8 cellular contexts compared by ENCODE assay signal in the genomic region with DNA sequence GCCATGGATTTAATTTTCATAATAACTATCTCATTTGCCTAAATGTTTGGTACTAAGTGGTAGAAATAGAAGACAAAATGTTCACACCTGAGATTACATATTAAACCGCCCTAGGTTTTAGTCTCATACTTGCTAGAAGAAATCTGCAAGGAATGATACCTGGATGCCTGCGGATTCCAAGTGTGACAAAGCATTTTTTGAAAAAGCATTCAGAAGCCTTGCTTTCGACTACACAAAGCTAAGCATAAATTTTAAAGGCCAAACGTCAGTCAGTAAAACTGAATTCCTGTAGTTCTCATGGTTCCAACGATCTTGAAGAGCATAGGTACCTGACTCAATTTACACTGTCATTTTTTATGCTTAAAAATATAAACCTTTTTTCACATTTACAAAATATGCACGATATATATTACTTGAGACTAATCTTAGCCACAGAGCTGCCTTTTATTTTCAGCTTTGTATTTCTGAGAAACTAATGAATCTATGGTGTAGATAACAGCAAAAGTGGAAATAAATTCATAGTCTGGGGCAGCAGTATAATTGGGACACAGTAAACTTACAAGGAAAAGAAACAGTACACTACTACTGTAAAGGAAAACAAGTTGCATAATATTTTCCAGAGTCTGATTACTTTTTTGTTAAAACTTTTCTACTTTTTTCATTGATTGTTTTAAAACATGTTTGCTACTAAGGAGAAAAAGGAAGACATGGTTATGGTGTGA. TPM values are rescaled to one million over a fixed set of nuclear protein-coding genes. Genes with fewer than 3 reads are reported as not detected.
A peak's percentile ranks its signal among the peaks of the same experiment; 100 is the strongest.
DNase-seq lines count a peak whose midpoint lies in the region; ATAC-seq and TF ChIP-seq lines count a peak whose summit lies in the region.

No MANE protein-coding gene starts in this region.

- H3K9me3 Mint-ChIP-seq in IgD-negative memory B cell = no peaks in the 10 kb centered on the region
- no peaks in the 10 kb centered on the region for H3K9me3 Mint-ChIP-seq in natural killer cell

- H3K27me3 Mint-ChIP-seq in IgD-negative memory B cell (peaks cover 3% of the 10 kb centered on the region), natural killer cell (ENCODE audit: low read depth in 2 of 2) (no peaks in the 10 kb centered on the region)

- CTCF ChIA-PET in A673 (lab: Charles Lee) = no interaction called here

- H3K36me3 Mint-ChIP-seq in IgD-negative memory B cell (no peaks in the 10 kb centered on the region), natural killer cell (no peaks in the 10 kb centered on the region)

- H3K27ac Mint-ChIP-seq in IgD-negative memory B cell = peak overlapping the region in 1 of 3 donors; percentile 27
- peak overlapping the region; percentile 79 to 90 for H3K27ac Mint-ChIP-seq in natural killer cell

- H3K9me3 ChIP-seq in A673 (ENCODE audit: low read depth, low read length, poor library complexity, severe bottlenecking) (no peaks in the 10 kb centered on the region), adrenal gland (replicated peaks in 1 of 3) (no peaks in the 10 kb centered on the region)

- ATAC-seq in natural killer cell (no peak), HG03439 (IDR thresholded peaks at IDR 0.05; ENCODE audit: unreplicated experiment) (no peak), HG02970 (IDR thresholded peaks at IDR 0.05; ENCODE audit: low FRiP score, unreplicated experiment) (no peak)

- no peaks in the 10 kb centered on the region for H3K36me3 ChIP-seq in A673 (ENCODE audit: insufficient read depth, low read length, poor library complexity, severe bottlenecking)
- no peaks in the 10 kb centered on the region for H3K36me3 ChIP-seq in adrenal gland (replicated peaks in 1 of 2)

- peaks cover 16% of the 10 kb centered on the region for H3K4me1 ChIP-seq in A673 (ENCODE audit: insufficient read depth, low read length, poor library complexity, severe bottlenecking)
- peaks cover 13 to 15% of the 10 kb centered on the region in 2 donors for H3K4me1 ChIP-seq in adrenal gland (replicated peaks in 1 of 2)

- H3K27ac ChIP-seq in A673 (ENCODE audit: low read depth, low read length, poor library complexity, severe bottlenecking) (peak overlapping the region; percentile 34), adrenal gland (peak overlapping the region in 3 of 5 donors; percentile 55 to 71 (median 69))

- TF ChIP-seq CTCF in A673 (conservative IDR thresholded peaks at IDR 0.05; ENCODE audit: low read depth, low read length) (no peak), adrenal gland (IDR thresholded peaks at IDR 0.05) (no peak), natural killer cell (IDR thresholded peaks at IDR 0.05) (no peak)

- DNase-seq in A673 (ENCODE audit: low spot score) (no peak), adrenal gland (no peak), natural killer cell (no peak), ecto neural progenitor cell (ENCODE audit: low spot score) (no peak), LoVo (ENCODE audit: low spot score) (no peak)

- H3K4me1 Mint-ChIP-seq in IgD-negative memory B cell (peaks cover 5 to 13% (median 13%) of the 10 kb centered on the region in 3 donors), natural killer cell (peaks cover 17 to 21% of the 10 kb centered on the region in 2 donors)

- H3K27me3 ChIP-seq in A673 (replicated peaks; ENCODE audit: insufficient read depth, low read depth, low read length, poor library complexity) (no peaks in the 10 kb centered on the region), adrenal gland (no peaks in the 10 kb centered on the region)

- H3K4me3 Mint-ChIP-seq in IgD-negative memory B cell (peak overlapping the region in 3 of 4 donors; percentile 61 to 93 (median 89)), natural killer cell (peak overlapping the region; percentile 93)

- POLR2A ChIA-PET in A673 (lab: Charles Lee; ENCODE audit: low non-redundant PET) = no interaction called here

- intact Hi-C loops in A673 (cut with micrococcal nuclease; ENCODE audit: unreplicated experiment) = no loop called here
- intact Hi-C loops in adrenal gland (cut with DNase I) = no loop called here
- intact Hi-C loops in natural killer cell (cut with micrococcal nuclease) = loop anchor here (1.0 to 2.0 kb wide), 3 partner anchors 26 to 111 kb away; no protein-coding TSS in a partner anchor

- 33 to 50% (median 45%) methylated on average over 6 of the region's 6 CpGs for WGBS in adrenal gland, 4 donors

- peak in 1 of 2 donors; percentile 4 for TF ChIP-seq POLR2A in adrenal gland (IDR thresholded peaks at IDR 0.05)

- no TSS peak for BruUV-seq in A673 (replicated peaks; lab: Mats Ljungman, UMichigan)

- H3K4me3 ChIP-seq in A673 (ENCODE audit: low read depth, low read length, poor library complexity, severe bottlenecking) (peak overlapping the region; percentile 49), adrenal gland (peak overlapping the region in 1 of 4 donors; percentile 61)

RNA-seq across cellular contexts. Expression of a gene that starts 1.2 kb away (rescaled TPM):
- 0.74 and 0.82 TPM in 2 replicates for total RNA-seq in A673 (2021)
- polyA plus RNA-seq in IgD-negative memory B cell = not detected
- 1 to 10 TPM in 2 of 8 donors, under 1 TPM in 4, not detected in 2; 0.26 to 2.2 (median 0.66) TPM for total RNA-seq in adrenal gland
- polyA plus RNA-seq in adrenal gland = 1 to 10 TPM in 1 of 3 donors, under 1 TPM in 2; 0.32 to 1.3 (median 0.44) TPM
- total RNA-seq in natural killer cell = under 1 TPM; 0.32 to 0.95 (median 0.40) TPM

RNA-seq across cellular contexts. Expression of a gene that starts 28.5 kb away (rescaled TPM):
- total RNA-seq in A673 (2021) (6.2 and 9.1 TPM in 2 replicates), adrenal gland (100 to 1,000 TPM in 1 of 8 donors, 10 to 100 TPM in 7; 32.9 to 109 (median 67.2) TPM), natural killer cell (1,000 to 10,000 TPM; 1,088 to 1,116 (median 1,113) TPM)
- polyA plus RNA-seq in IgD-negative memory B cell (835 TPM), adrenal gland (10 to 100 TPM; 17.3 to 91.9 (median 27.4) TPM)

Comparison
In these comparisons a context has a peak if more than half of its experiments do, and no peak if none do; other contexts are left out.
1. RNA of a gene that starts 28.5 kb away (total RNA-seq): 1,088 to 1,116 TPM in natural killer cell; 32.9 to 109 TPM in adrenal gland and 6.2 to 9.1 TPM in A673; every median in the first group is over 4 times any median in the second.